In genomic region chr10:2120781-2121180, GRCh38 we compare ENCODE assay signal across 16 cellular contexts.
"Had no signal": no experiment of that assay in that cellular context is flagged by ENCODE, and none has a peak within 500 bp of the region (broad histone marks: within the 10 kb centered on the region; RNA-seq: fewer than 3 reads in every experiment).

No MANE protein-coding gene starts in this region.

- ATAC-seq: activated CD8-positive, alpha-beta T cell treated with anti-CD3 and anti-CD28 coated beads, Interleukin-2, amount 10 ng/mL, durations not matched to agents 7 days and 5 days; gastrocnemius medialis; left ventricle myocardium superior; naive thymus-derived CD4-positive, alpha-beta T cell had no signal

- H3K9me3 ChIP-seq: gastrocnemius medialis, neutrophil had no signal

- DNase-seq: activated CD4-positive, alpha-beta T cell treated with anti-CD3 and anti-CD28 coated beads, Interleukin-2, amount 10 ng/mL, durations not matched to agents 7 days and 5 days; activated CD8-positive, alpha-beta T cell treated with anti-CD3 and anti-CD28 coated beads, Interleukin-2, amount 10 ng/mL, durations not matched to agents 7 days and 5 days; activated naive CD4-positive, alpha-beta T cell treated with Interleukin-2 at 50 U/mL for 16 hours; activated T-cell treated with anti-CD3 and anti-CD28 coated beads, Interleukin-2, amount 50 U/mL, for 24 hours; aorta; erythroblast; gastrocnemius medialis; left ventricle myocardium superior; mesendoderm; naive thymus-derived CD4-positive, alpha-beta T cell; spleen; stimulated activated CD8-positive, alpha-beta memory T cell treated with anti-CD3 and anti-CD28 coated beads, Interleukin-4, amount 100 ng/mL, for 48 hours; stimulated activated naive CD4-positive, alpha-beta T cell; T1000 had no signal

- H3K4me1 ChIP-seq: gastrocnemius medialis, spleen had no signal

- H3K27ac ChIP-seq: coronary artery, gastrocnemius medialis, neutrophil, spleen had no signal

- H3K27me3 ChIP-seq: gastrocnemius medialis, neutrophil, spleen had no signal

- H3K4me3 ChIP-seq: coronary artery, gastrocnemius medialis, spleen had no signal

- H3K36me3 ChIP-seq: gastrocnemius medialis, neutrophil, spleen had no signal
